ENCODE assay signal across 7 cellular contexts in genomic region chr20:13261460-13262301, GRCh38. TPM values are rescaled to one million over a fixed set of nuclear protein-coding genes. Genes with fewer than 3 reads are reported as not detected.
A peak's percentile ranks its signal among the peaks of the same experiment; 100 is the strongest.
DNase-seq lines count a peak whose midpoint lies in the region; ATAC-seq and TF ChIP-seq lines count a peak whose summit lies in the region.

No MANE protein-coding gene starts in this region.

- no peak overlapping the region for H3K27ac ChIP-seq in dorsolateral prefrontal cortex

- DNase-seq in HCEC 1CT = peak; percentile 50
- DNase-seq in NCI-H1105 treated with DMSO at 0.1 percent for 48 hours (lab: John Stamatoyannopoulos, UW) = peak; percentile 42
- peak; percentile 66 for DNase-seq in activated CD4-positive, alpha-beta T cell treated with anti-CD3 and anti-CD28 coated beads for 4 hours
- peak in 1 of 10 donors; percentile 17 for DNase-seq in dorsolateral prefrontal cortex
- peak; percentile 6 for DNase-seq in midbrain (lab: John Stamatoyannopoulos, UW)
- peak; percentile 14 to 62 for DNase-seq in stimulated activated effector memory CD8-positive, alpha-beta T cell treated with anti-CD3 and anti-CD28 coated beads, Interleukin-12 subunit alpha, Interleukin-12 subunit beta, amount 100 ng/mL, for 72 hours (ENCODE audit: low spot score in 2 of 2)

- intact Hi-C loops in dorsolateral prefrontal cortex (cut with DNase I) = no loop called here

- no peaks in the 10 kb centered on the region for H3K9me3 Mint-ChIP-seq in stimulated activated effector memory CD8-positive, alpha-beta T cell treated with anti-CD3 and anti-CD28 coated beads, Interleukin-12 subunit alpha, Interleukin-12 subunit beta, amount 100 ng/mL, for 72 hours

- no peaks in the 10 kb centered on the region for H3K36me3 Mint-ChIP-seq in stimulated activated effector memory CD8-positive, alpha-beta T cell treated with anti-CD3 and anti-CD28 coated beads, Interleukin-12 subunit alpha, Interleukin-12 subunit beta, amount 100 ng/mL, for 72 hours

- TF ChIP-seq CTCF in GM12873 (IDR thresholded peaks at IDR 0.05; ENCODE audit: insufficient read depth, low read depth, low read length, missing control alignments) (peak; percentile 81), dorsolateral prefrontal cortex (IDR thresholded peaks at IDR 0.05 in 54 of 56, conservative IDR thresholded peaks at IDR 0.05 in 2 of 56; ENCODE audit: low read depth in 1 of 56, partially characterized antibody in 56 of 56) (peak in 53 of 56 donors; percentile 24 to 66 (median 48))

- H3K4me1 Mint-ChIP-seq in stimulated activated effector memory CD8-positive, alpha-beta T cell treated with anti-CD3 and anti-CD28 coated beads, Interleukin-12 subunit alpha, Interleukin-12 subunit beta, amount 100 ng/mL, for 72 hours = no peaks in the 10 kb centered on the region

- H3K27me3 ChIP-seq in dorsolateral prefrontal cortex = no peaks in the 10 kb centered on the region

- H3K4me3 ChIP-seq in dorsolateral prefrontal cortex = no peak overlapping the region

- no peak overlapping the region for H3K4me3 Mint-ChIP-seq in stimulated activated effector memory CD8-positive, alpha-beta T cell treated with anti-CD3 and anti-CD28 coated beads, Interleukin-12 subunit alpha, Interleukin-12 subunit beta, amount 100 ng/mL, for 72 hours

- H3K27ac Mint-ChIP-seq in stimulated activated effector memory CD8-positive, alpha-beta T cell treated with anti-CD3 and anti-CD28 coated beads, Interleukin-12 subunit alpha, Interleukin-12 subunit beta, amount 100 ng/mL, for 72 hours = no peak overlapping the region

- peak; percentile 81 for ATAC-seq in stimulated activated effector memory CD8-positive, alpha-beta T cell treated with anti-CD3 and anti-CD28 coated beads, Interleukin-12 subunit alpha, Interleukin-12 subunit beta, amount 100 ng/mL, for 72 hours

RNA-seq across cellular contexts. Expression of gene ISM1, which starts 40.6 kb away (rescaled TPM):
- 1 to 10 TPM in 64 of 120 experiments, under 1 TPM in 55, not detected in 1; 0.25 to 3.0 (median 1.0) TPM for total RNA-seq in dorsolateral prefrontal cortex
